ENCODE assay signal across 14 cellular contexts in genomic region chr7:30166841-30167235, GRCh38. TPM values are rescaled to one million over a fixed set of nuclear protein-coding genes. Genes with fewer than 3 reads are reported as not detected.
DNase-seq lines count a peak whose midpoint lies in the region; TF ChIP-seq lines count a peak whose summit lies in the region.
"Had no signal": no experiment of that assay in that cellular context is flagged by ENCODE, and none has a peak within 500 bp of the region (broad histone marks: within the 10 kb centered on the region; RNA-seq: fewer than 3 reads in every experiment).

No MANE protein-coding gene starts in this region.

- no peak overlapping the region for H3K9ac ChIP-seq in smooth muscle cell (ENCODE audit: low read depth)

- H3K4me3 ChIP-seq in esophagus squamous epithelium, result no peak overlapping the region
- H3K4me3 ChIP-seq in smooth muscle cell, result no peak overlapping the region
- H3K4me3 ChIP-seq: A549 had no signal

- no peaks in the 10 kb centered on the region for H4K20me1 ChIP-seq in smooth muscle cell (ENCODE audit: low read depth)

- 30 to 74% methylated on average over 5 of the region's 5 CpGs for WGBS in esophagus squamous epithelium, 2 donors
- 80% methylated on average over 5 of the region's 5 CpGs for WGBS in smooth muscle cell (ENCODE audit: low lambda C conversion rate)

- H3F3A ChIP-seq in smooth muscle cell (ENCODE audit: low read depth), result no peaks in the 10 kb centered on the region

- no peaks in the 10 kb centered on the region for H3K79me2 ChIP-seq in smooth muscle cell (ENCODE audit: low read depth)

- H3K9me3 ChIP-seq in esophagus squamous epithelium (no peaks in the 10 kb centered on the region), smooth muscle cell (replicated peaks; ENCODE audit: low read depth) (no peaks in the 10 kb centered on the region)
- H3K9me3 ChIP-seq: A549, Caco-2 had no signal

- no peak for TF ChIP-seq CTCF in esophagus squamous epithelium (IDR thresholded peaks at IDR 0.05)
- TF ChIP-seq CTCF in smooth muscle cell (IDR thresholded peaks at IDR 0.05; ENCODE audit: borderline replicate concordance, insufficient read depth, poor library complexity, severe bottlenecking), result no peak

- peaks cover 17 to 97% (median 47%) of the 10 kb centered on the region in 3 donors for H3K4me1 ChIP-seq in esophagus squamous epithelium
- peaks cover 31% of the 10 kb centered on the region for H3K4me1 ChIP-seq in smooth muscle cell (ENCODE audit: low read depth)

- H3K4me2 ChIP-seq in smooth muscle cell, result peak overlapping the region; percentile 27
- H3K4me2 ChIP-seq: A549 had no signal

- no peak overlapping the region for H2AFZ ChIP-seq in smooth muscle cell (ENCODE audit: low read depth)

- H3K27ac ChIP-seq in angular gyrus (ENCODE audit: low read depth, low read length), result peak overlapping the region; percentile 8
- H3K27ac ChIP-seq in esophagus squamous epithelium, result peak overlapping the region in 3 of 4 donors; percentile 53 to 73 (median 65)
- peak overlapping the region; percentile 75 for H3K27ac ChIP-seq in smooth muscle cell (ENCODE audit: low read depth)
- H3K27ac ChIP-seq: A549, HL-60 had no signal

- H3K36me3 ChIP-seq in esophagus squamous epithelium (no peaks in the 10 kb centered on the region), smooth muscle cell (ENCODE audit: low read depth) (no peaks in the 10 kb centered on the region)

- H3K27me3 ChIP-seq in esophagus squamous epithelium (no peaks in the 10 kb centered on the region), smooth muscle cell (ENCODE audit: low read depth) (peaks cover 5% of the 10 kb centered on the region)

- intact Hi-C loops in esophagus squamous epithelium (cut with DNase I), result loop anchor here (10.0 kb wide), 1 partner anchor 398 kb away; no protein-coding TSS in a partner anchor

- DNase-seq in DMS79 (lab: John Stamatoyannopoulos, UW) (peak; percentile 51), esophagus squamous epithelium (lab: John Stamatoyannopoulos, UW) (no peak), smooth muscle cell (lab: John Stamatoyannopoulos, UW; ENCODE audit: unreplicated experiment) (no peak), NAMALWA (ENCODE audit: low spot score) (no peak), SW 1271 (lab: John Stamatoyannopoulos, UW) (no peak), cortex of kidney (lab: John Stamatoyannopoulos, UW) (no peak)
- DNase-seq: HCEC 1CT; NCI-H1694; NK-92 treated with Interleukin-12 subunit alpha and Interleukin-12 subunit beta, amount 100 ng/mL, for 24 hours; OCI-M1 had no signal

- TF ChIP-seq POLR2A in esophagus squamous epithelium (IDR thresholded peaks at IDR 0.05), result no peak

RNA-seq across cellular contexts. Expression of gene MTURN, which starts 32.1 kb away (rescaled TPM):
- 10 to 100 TPM; 10.4 to 88.9 (median 18.6) TPM for total RNA-seq in esophagus squamous epithelium
- 3.9 and 13.1 TPM in 2 replicates for total RNA-seq in smooth muscle cell
- 3.1 and 5.9 TPM in 2 replicates for polyA plus RNA-seq in smooth muscle cell

Comparison
In these comparisons a context has a peak if more than half of its experiments do, and no peak if none do; other contexts are left out.
1. H3K27ac ChIP-seq: peak in every context shown above with its lines; median percentile 75 in smooth muscle cell; 65 in esophagus squamous epithelium; 8 in angular gyrus.